In genomic region chr2:101736233-101736632, GRCh38 we compare ENCODE assay signal across 9 cellular contexts. TPM values are rescaled to one million over a fixed set of nuclear protein-coding genes. Genes with fewer than 3 reads are reported as not detected.
DNase-seq lines count a peak whose midpoint lies in the region; ATAC-seq, FAIRE-seq and TF ChIP-seq lines count a peak whose summit lies in the region.
"Had no signal": no experiment of that assay in that cellular context is flagged by ENCODE, and none has a peak within 500 bp of the region (broad histone marks: within the 10 kb centered on the region; RNA-seq: fewer than 3 reads in every experiment).

No MANE protein-coding gene starts in this region.

- no peak for TF ChIP-seq CTCF in H1 (IDR thresholded peaks at IDR 0.05; ENCODE audit: control extremely low read depth in 1 of 3, insufficient read depth in 1 of 3, low read depth in 1 of 3, low read length in 3 of 3)

- H3K9me3 Mint-ChIP-seq in activated T-cell treated with anti-CD3 and anti-CD28 coated beads, Interleukin-2, amount 50 U/mL, for 72 hours, result no peaks in the 10 kb centered on the region

- no peak overlapping the region for H3K14ac ChIP-seq in H1 (ENCODE audit: insufficient read length)

- H4K5ac ChIP-seq in H1 (ENCODE audit: insufficient read length, low read depth, low read length), result no peak overlapping the region

- no peak overlapping the region for H3K9ac ChIP-seq in H1 (replicated peaks in 1 of 4; ENCODE audit: extremely low read depth in 1 of 4, low read depth in 3 of 4, low read length in 3 of 4)

- H3K79me1 ChIP-seq in H1 (ENCODE audit: low read depth, low read length), result peaks cover 28% of the 10 kb centered on the region

- CTCF ChIA-PET in H1 (lab: Charles Lee; ENCODE audit: partially characterized antibody), result interaction anchor here (0.6 to 2.0 kb wide), 3 partner anchors 10 to 460 kb away, joined by 3 to 8 read pairs (median 3); no protein-coding TSS in a partner anchor

- H3K36me3 ChIP-seq in H1 (ENCODE audit: control insufficient read depth in 2 of 4, insufficient read depth in 4 of 4, low read length in 3 of 4), result no peaks in the 10 kb centered on the region

- H2AFZ ChIP-seq in H1 (ENCODE audit: low read length), result no peak overlapping the region

- H4K20me1 ChIP-seq in H1 (replicated peaks in 1 of 2; ENCODE audit: control insufficient read depth in 1 of 2, insufficient read depth in 2 of 2, low read length in 2 of 2), result peaks cover 23 to 36% of the 10 kb centered on the region in 2 experiments

- H4K8ac ChIP-seq in H1 (ENCODE audit: extremely low read depth, insufficient read depth, low read length), result no peak overlapping the region

- no peak for TF ChIP-seq POLR2A in H1 (IDR thresholded peaks at IDR 0.05; ENCODE audit: control extremely low read depth in 1 of 2, low read depth in 2 of 2, low read length in 2 of 2)

- H2BK5ac ChIP-seq in H1 (ENCODE audit: low read depth, low read length), result peak overlapping the region; percentile 10; the same call in 1 of the 2 replicates

- H2BK20ac ChIP-seq in H1 (ENCODE audit: low read length), result no peak overlapping the region

- no peak overlapping the region for H3K23ac ChIP-seq in H1 (ENCODE audit: insufficient read length)

- H3K56ac ChIP-seq in H1 (replicated peaks; ENCODE audit: insufficient read length, low read depth, low read length), result no peak overlapping the region

- no peak for DNase-seq in activated T-cell treated with anti-CD3 and anti-CD28 coated beads, Interleukin-2, amount 50 U/mL, for 72 hours
- DNase-seq in activated T-cell treated with anti-CD3 and anti-CD28 coated beads for 4 hours, result no peak
- no peak for DNase-seq in H1 (ENCODE audit: low read depth in 1 of 2, low spot score in 2 of 2)
- DNase-seq in midbrain (lab: John Stamatoyannopoulos, UW), result peak; percentile 79
- DNase-seq in superior temporal gyrus (ENCODE audit: extremely low spot score), result peak; percentile 89
- DNase-seq in NCI-H82 treated with DMSO at 0.1 percent for 48 hours (lab: John Stamatoyannopoulos, UW; ENCODE audit: unreplicated experiment), result no peak
- no peak for DNase-seq in kidney glomerular epithelial cell (lab: John Stamatoyannopoulos, UW)

- H3K4me2 ChIP-seq in H1 (ENCODE audit: insufficient read depth in 1 of 2, low read depth in 2 of 2, low read length in 2 of 2), result no peak overlapping the region

- H3K23me2 ChIP-seq in H1 (ENCODE audit: low read depth, low read length), result no peaks in the 10 kb centered on the region

- POLR2A ChIA-PET in H1 (lab: Charles Lee; ENCODE audit: partially characterized antibody), result no interaction called here

- H3K27ac Mint-ChIP-seq in activated T-cell treated with anti-CD3 and anti-CD28 coated beads, Interleukin-2, amount 50 U/mL, for 72 hours, result peak overlapping the region; percentile 61

- no peak overlapping the region for H2BK12ac ChIP-seq in H1 (ENCODE audit: low read depth, low read length)

- no peak for FAIRE-seq in H1 (lab: Jason Lieb, UNC)
- FAIRE-seq: A204.1 had no signal

- 79% methylated on average over 3 of the region's 3 CpGs; no CpG with 5 or more reads in 1 of the 2 experiments for WGBS in H1 (ENCODE audit: extremely low coverage in 1 of 2, insufficient coverage in 1 of 2, insufficient read length in 1 of 2, insufficient replicate concordance in 2 of 2, low coverage in 1 of 2, low lambda C conversion rate in 2 of 2, missing lambda C conversion rate in 1 of 2), 2 experiments

- H3K27me3 ChIP-seq in H1 (replicated peaks in 1 of 4; ENCODE audit: control insufficient read depth in 3 of 4, extremely low read depth in 1 of 4, insufficient read depth in 3 of 4, low read length in 3 of 4), result no peaks in the 10 kb centered on the region

- no peak overlapping the region for H2BK120ac ChIP-seq in H1 (replicated peaks; ENCODE audit: low read depth, low read length)

- H3K4ac ChIP-seq in H1 (replicated peaks; ENCODE audit: insufficient read length, low read depth, low read length), result no peak overlapping the region

- peak overlapping the region; percentile 62 to 74 for H3K4me3 Mint-ChIP-seq in activated T-cell treated with anti-CD3 and anti-CD28 coated beads, Interleukin-2, amount 50 U/mL, for 72 hours

- H3K4me1 ChIP-seq in H1 (replicated peaks in 1 of 4; ENCODE audit: control insufficient read depth in 3 of 4, insufficient read depth in 4 of 4, low read length in 3 of 4), result peaks cover 2 to 13% (median 11%) of the 10 kb centered on the region in 4 experiments; a peak in 5 of 7 replicates

- peaks cover 76% of the 10 kb centered on the region for H3K4me1 Mint-ChIP-seq in activated T-cell treated with anti-CD3 and anti-CD28 coated beads, Interleukin-2, amount 50 U/mL, for 72 hours (ENCODE audit: low read depth)

- H3K36me3 Mint-ChIP-seq in activated T-cell treated with anti-CD3 and anti-CD28 coated beads, Interleukin-2, amount 50 U/mL, for 72 hours (ENCODE audit: insufficient read depth in 2 of 2), result no peaks in the 10 kb centered on the region

- H3K18ac ChIP-seq in H1 (ENCODE audit: extremely low read depth, low read length), result no peak overlapping the region

- H3K27ac ChIP-seq in H1 (ENCODE audit: low read depth, low read length), result no peak overlapping the region

- TF ChIP-seq RAD21 in H1 (IDR thresholded peaks at IDR 0.05 in 1 of 2, conservative IDR thresholded peaks at IDR 0.05 in 1 of 2; ENCODE audit: low read depth in 2 of 2, low read length in 2 of 2), result no peak

- no peak overlapping the region for H2BK15ac ChIP-seq in H1 (ENCODE audit: low read length)

- peak; percentile 23 to 24 for ATAC-seq in activated T-cell treated with anti-CD3 and anti-CD28 coated beads, Interleukin-2, amount 50 U/mL, for 72 hours (replicated peaks in 1 of 2)
- ATAC-seq in HG02798 (IDR thresholded peaks at IDR 0.05; ENCODE audit: poor library complexity, unreplicated experiment), result no peak

- no peak for TF ChIP-seq EP300 in H1 (IDR thresholded peaks at IDR 0.05; ENCODE audit: borderline replicate concordance in 1 of 2, low read depth in 2 of 2, low read length in 2 of 2)

- H3K79me2 ChIP-seq in H1 (ENCODE audit: control insufficient read depth in 1 of 2, insufficient read depth in 2 of 2, low read length in 2 of 2), result peaks cover 24 to 94% of the 10 kb centered on the region in 2 experiments

- no peak overlapping the region for H2AK5ac ChIP-seq in H1 (ENCODE audit: low read depth, low read length)

- no peak overlapping the region for H4K91ac ChIP-seq in H1 (replicated peaks; ENCODE audit: insufficient read length, low read length)

- no peaks in the 10 kb centered on the region for H3K9me3 ChIP-seq in H1 (ENCODE audit: insufficient read depth in 2 of 2, low read depth in 1 of 2, low read length in 1 of 2)

- H3K4me3 ChIP-seq in H1 (ENCODE audit: extremely low read depth in 1 of 4, insufficient read depth in 2 of 4, low read depth in 3 of 4, low read length in 4 of 4), result no peak overlapping the region

- H3K27me3 Mint-ChIP-seq in activated T-cell treated with anti-CD3 and anti-CD28 coated beads, Interleukin-2, amount 50 U/mL, for 72 hours (ENCODE audit: low read depth), result no peaks in the 10 kb centered on the region

TF ChIP-seq in H1, 55 proteins besides CTCF, POLR2A, EP300 and RAD21:
- TF ChIP-seq POU5F1 (IDR thresholded peaks at IDR 0.05; ENCODE audit: low read depth, low read length), result no peak
- no peak for TF ChIP-seq GABPA (IDR thresholded peaks at IDR 0.05; ENCODE audit: borderline replicate concordance, insufficient read depth, low read length)
TF ChIP-seq in H1: peak in this region for 0.

RNA-seq across cellular contexts. Expression of gene MAP4K4, which starts 38.7 kb away (rescaled TPM):
- total RNA-seq in activated T-cell treated with anti-CD3 and anti-CD28 coated beads, Interleukin-2, amount 50 U/mL, for 72 hours, result 10 to 100 TPM; 72.1 to 85.1 TPM
- 133 and 138 TPM in 2 replicates for total RNA-seq in H1 (2021; fragmentation: NEBNext Ultra II Directional; extraction: Animal tissue kit (Norgen Biotek cat#: 25700))
- 53.2 and 56.7 TPM in 2 replicates for polyA plus RNA-seq in H1 (2011; rRNA removed)
- 70.5 TPM for polyA plus RNA-seq in H1 (2011; cell fraction: cytosol; rRNA removed)
- polyA plus RNA-seq in H1 (2011; cell fraction: nucleus; rRNA removed), result 156 TPM
- polyA plus RNA-seq in H1 (2012, experiment 1 of 2), result 108 to 151 TPM (median 126 TPM) in 4 replicates
- polyA plus RNA-seq in H1 (2012, experiment 2 of 2), result 8.2 TPM
- polyA plus RNA-seq in H1 (2013, experiment 1 of 2), result 67.2 TPM
- polyA plus RNA-seq in H1 (2013, experiment 2 of 2), result 68.9 TPM
- 128 and 175 TPM in 2 replicates for polyA minus RNA-seq in H1 (2011; rRNA and poly(A)+ RNA removed)
- 79.4 TPM for polyA minus RNA-seq in H1 (2011; cell fraction: cytosol; rRNA and poly(A)+ RNA removed)
- 272 TPM for polyA minus RNA-seq in H1 (2011; cell fraction: nucleus; rRNA and poly(A)+ RNA removed)

Comparison
In these comparisons a context has a peak if more than half of its experiments do, and no peak if none do; other contexts are left out.
1. DNase-seq: peak in midbrain (single experiment) and superior temporal gyrus (single experiment); none in activated T-cell treated with anti-CD3 and anti-CD28 coated beads, Interleukin-2, amount 50 U/mL, for 72 hours (0 of 2), activated T-cell treated with anti-CD3 and anti-CD28 coated beads for 4 hours (single experiment), H1 (0 of 2), NCI-H82 treated with DMSO at 0.1 percent for 48 hours (single experiment) and kidney glomerular epithelial cell (single experiment).